In genomic region chr9:113475031-113475430, GRCh38 we compare ENCODE assay signal across 26 cellular contexts. TPM values are rescaled to one million over a fixed set of nuclear protein-coding genes. Genes with fewer than 3 reads are reported as not detected.
DNase-seq lines count a peak whose midpoint lies in the region; ATAC-seq and TF ChIP-seq lines count a peak whose summit lies in the region.
"Had no signal": no experiment of that assay in that cellular context is flagged by ENCODE, and none has a peak within 500 bp of the region (broad histone marks: within the 10 kb centered on the region; RNA-seq: fewer than 3 reads in every experiment).

No MANE protein-coding gene starts in this region.

- H3K9me3 ChIP-seq in right cardiac atrium (ENCODE audit: control insufficient read depth, low read length): no peaks in the 10 kb centered on the region
- H3K9me3 ChIP-seq in sigmoid colon: no peaks in the 10 kb centered on the region
- H3K9me3 ChIP-seq: BLaER1 had no signal

- TF ChIP-seq CTCF in VCaP (conservative IDR thresholded peaks at IDR 0.05) (no peak), sigmoid colon (IDR thresholded peaks at IDR 0.05) (no peak)

- H3K4me1 ChIP-seq in right cardiac atrium (ENCODE audit: control insufficient read depth, insufficient read depth, low read length) (peaks cover 12% of the 10 kb centered on the region), sigmoid colon (peaks cover 0 to 34% (median 30%) of the 10 kb centered on the region in 4 donors)

- DNase-seq in G401 (ENCODE audit: low spot score): peak; percentile 42
- DNase-seq in right cardiac atrium: no peak
- peak; percentile 46 for DNase-seq in sigmoid colon
- no peak for DNase-seq in erythroblast (lab: John Stamatoyannopoulos, UW)
- DNase-seq in A172 (ENCODE audit: low spot score): no peak
- DNase-seq in AG20443 (ENCODE audit: low spot score): no peak
- DNase-seq: CD4-positive, alpha-beta T cell; COR-L47; DMS79; H9; HFFc6; KBM-7; MM.1S; NCI-H1092; NCI-H1436; NCI-H187 treated with DMSO at 0.1 percent for 48 hours; NCI-H2107; NCI-H446 treated with DMSO at 0.1 percent for 48 hours; NCI-H526 treated with DMSO at 0.1 percent for 48 hours; SHP77 had no signal

- 71% methylated on average over 2 of the region's 2 CpGs for WGBS in right cardiac atrium
- WGBS in sigmoid colon, 2 donors: 91 to 95% methylated on average over 2 of the region's 2 CpGs

- ATAC-seq in right cardiac atrium: peak; percentile 12 to 38
- ATAC-seq in HG02970 (IDR thresholded peaks at IDR 0.05; ENCODE audit: low FRiP score, unreplicated experiment): no peak
- ATAC-seq: GM12878, HepG2 had no signal

- TF ChIP-seq POLR2A in sigmoid colon (IDR thresholded peaks at IDR 0.05): no peak
- TF ChIP-seq POLR2A in erythroblast (IDR thresholded peaks at IDR 0.05; ENCODE audit: low read length): no peak

- H3K27ac ChIP-seq in VCaP: peak overlapping the region; percentile 23; the same call in 1 of the 2 replicates
- peak overlapping the region; percentile 55 for H3K27ac ChIP-seq in right cardiac atrium (ENCODE audit: low read length)
- H3K27ac ChIP-seq in sigmoid colon: peak overlapping the region in 3 of 4 donors; percentile 61 to 79 (median 78)
- H3K27ac ChIP-seq: BLaER1, HL-60 had no signal

- in situ Hi-C loops in G401 (cut with HindIII; ENCODE audit: low sequenced_read_pairs): no loop called here

- H3K27me3 ChIP-seq in right cardiac atrium (ENCODE audit: control insufficient read depth, insufficient read depth): no peaks in the 10 kb centered on the region
- no peaks in the 10 kb centered on the region for H3K27me3 ChIP-seq in sigmoid colon
- H3K27me3 ChIP-seq: BLaER1 had no signal

- H3K4me3 ChIP-seq in right cardiac atrium (ENCODE audit: low read length) (no peak overlapping the region), sigmoid colon (no peak overlapping the region)
- H3K4me3 ChIP-seq: BLaER1, GM12878 had no signal

- H3K36me3 ChIP-seq in sigmoid colon: no peaks in the 10 kb centered on the region
- H3K36me3 ChIP-seq: BLaER1 had no signal

- intact Hi-C loops in right cardiac atrium (cut with DNase I): no loop called here
- intact Hi-C loops in sigmoid colon (cut with DNase I): no loop called here

- no peak for TF ChIP-seq EP300 in sigmoid colon (IDR thresholded peaks at IDR 0.05)

RNA-seq across cellular contexts. Expression of gene RGS3, which starts 11.5 kb away (rescaled TPM):
- 117 and 144 TPM in 2 replicates for total RNA-seq in G401 (2014; rRNA removed; shearing (Covaris generic))
- total RNA-seq in right cardiac atrium: 100 to 1,000 TPM; 139 to 184 (median 166) TPM
- 107 TPM for polyA plus RNA-seq in right cardiac atrium
- total RNA-seq in sigmoid colon: 10 to 100 TPM; 26.9 to 50.7 (median 42.0) TPM
- polyA plus RNA-seq in sigmoid colon: 10 to 100 TPM; 32.4 to 43.6 (median 32.6) TPM
- 65.8 and 75.3 TPM in 2 replicates for total RNA-seq in A172 (2014; rRNA removed; shearing (Covaris generic))

Comparison
In these comparisons a context has a peak if more than half of its experiments do, and no peak if none do; other contexts are left out.
1. DNase-seq: peak in G401 (single experiment) and sigmoid colon (single experiment); none in right cardiac atrium (0 of 3), erythroblast (0 of 2), A172 (single experiment) and AG20443 (single experiment).
2. H3K27ac ChIP-seq: peak in every context shown above with its lines; median percentile 78 in sigmoid colon; 55 in right cardiac atrium; 23 in VCaP.